Comparison of ENCODE assay signal across 10 cellular contexts in genomic region chr18:22831441-22831904, GRCh38.
DNase-seq lines count a peak whose midpoint lies in the region; ATAC-seq, FAIRE-seq and TF ChIP-seq lines count a peak whose summit lies in the region.
"Had no signal": no experiment of that assay in that cellular context is flagged by ENCODE, and none has a peak within 500 bp of the region (broad histone marks: within the 10 kb centered on the region; RNA-seq: fewer than 3 reads in every experiment).

No MANE protein-coding gene starts in this region.

- peak overlapping the region; percentile 99 for H3K27ac ChIP-seq in RWPE2 (ENCODE audit: poor library complexity, severe bottlenecking)

- H3K27me3 ChIP-seq in RWPE2 (ENCODE audit: insufficient read depth, poor library complexity, severe bottlenecking) (no peaks in the 10 kb centered on the region), kidney epithelial cell (ENCODE audit: control insufficient read depth, insufficient read depth, low read length) (no peaks in the 10 kb centered on the region)

- peak; percentile 67 for FAIRE-seq in H54 (lab: Jason Lieb, UNC)

- peaks cover 44% of the 10 kb centered on the region for H3K4me1 ChIP-seq in RWPE2 (ENCODE audit: insufficient read depth, poor library complexity, severe bottlenecking)

- DNase-seq in Ammon's horn (ENCODE audit: low spot score) (peak; percentile 14), H54 (ENCODE audit: insufficient read length, low spot score) (no peak), RWPE2 (ENCODE audit: low spot score) (no peak), kidney epithelial cell (ENCODE audit: low read depth) (peak; percentile 72), hepatic stellate cell (ENCODE audit: low spot score) (no peak), amniotic stem cell (lab: John Stamatoyannopoulos, UW) (no peak), NCI-H128 (lab: John Stamatoyannopoulos, UW; ENCODE audit: unreplicated experiment) (no peak)
- DNase-seq: left cardiac atrium had no signal

- H3K9me3 ChIP-seq in RWPE2 (ENCODE audit: severe bottlenecking) = no peaks in the 10 kb centered on the region

- TF ChIP-seq CTCF in RWPE2 (IDR thresholded peaks at IDR 0.05; ENCODE audit: poor library complexity, severe bottlenecking) = no peak
- no peak for TF ChIP-seq CTCF in kidney epithelial cell (IDR thresholded peaks at IDR 0.05; ENCODE audit: insufficient read depth, low read length, poor library complexity, severe bottlenecking)

- H3K4me3 ChIP-seq in RWPE2 (ENCODE audit: severe bottlenecking) (no peak overlapping the region), kidney epithelial cell (ENCODE audit: low read depth, low read length) (no peak overlapping the region)
- H3K4me3 ChIP-seq: smooth muscle cell had no signal

- no peak for TF ChIP-seq POLR2A in H54 (IDR thresholded peaks at IDR 0.05; ENCODE audit: low read depth, low read length)

- H3K36me3 ChIP-seq in RWPE2 (ENCODE audit: low read depth) (no peaks in the 10 kb centered on the region), kidney epithelial cell (ENCODE audit: control insufficient read depth, insufficient read depth, low read length) (no peaks in the 10 kb centered on the region)

- ATAC-seq in RWPE2 (ENCODE audit: low read depth) (peak; percentile 66), GM18858 (IDR thresholded peaks at IDR 0.05; ENCODE audit: unreplicated experiment) (no peak)

Comparison
In these comparisons a context has a peak if more than half of its experiments do, and no peak if none do; other contexts are left out.
1. DNase-seq: peak in Ammon's horn (single experiment) and kidney epithelial cell (single experiment); none in H54 (single experiment), RWPE2 (single experiment), hepatic stellate cell (single experiment), amniotic stem cell (single experiment) and NCI-H128 (single experiment).